Comparison of ENCODE assay signal across 21 cellular contexts in the genomic region with DNA sequence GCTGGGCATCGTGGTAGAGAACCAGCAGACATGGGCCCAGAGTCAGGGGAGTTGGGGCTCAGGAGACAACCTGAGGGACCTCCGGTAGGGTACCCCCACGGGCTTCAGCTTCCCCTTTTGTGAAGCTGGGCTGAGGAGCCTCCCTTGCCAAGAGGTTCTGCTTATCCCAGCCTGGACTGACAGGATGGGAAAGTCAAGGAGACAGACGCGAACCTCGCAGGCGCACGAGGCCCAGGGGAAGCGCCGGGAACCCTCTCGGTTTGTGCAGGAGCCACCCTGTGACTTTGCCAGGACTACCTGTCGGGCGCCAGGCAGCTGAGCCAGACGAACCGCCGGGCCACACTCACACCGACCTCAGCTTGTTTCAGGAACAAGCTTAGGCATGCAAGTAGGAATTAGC.
"Had no signal": no experiment of that assay in that cellular context is flagged by ENCODE, and none has a peak within 500 bp of the region (broad histone marks: within the 10 kb centered on the region; RNA-seq: fewer than 3 reads in every experiment).

No MANE protein-coding gene starts in this region.

- H3K36me3 Mint-ChIP-seq: activated naive CD4-positive, alpha-beta T cell treated with anti-CD3 and anti-CD28 coated beads, Interleukin-2, amount 50 U/mL, for 72 hours; naive thymus-derived CD4-positive, alpha-beta T cell had no signal

- H3K4me1 ChIP-seq: ascending aorta, heart right ventricle, psoas muscle, right atrium auricular region, tibial nerve, vagina had no signal

- H3K27ac ChIP-seq: ascending aorta, heart right ventricle, ovary, psoas muscle, right atrium auricular region, tibial nerve, vagina had no signal

- H3K9me3 ChIP-seq: ascending aorta, heart right ventricle, ovary, psoas muscle, right atrium auricular region, tibial nerve, vagina had no signal

- H3K4me3 ChIP-seq: ascending aorta, heart right ventricle, lung, ovary, psoas muscle, right atrium auricular region, tibial nerve, vagina had no signal

- DNase-seq: activated CD4-positive, alpha-beta T cell treated with anti-CD3 and anti-CD28 coated beads, Interleukin-2, amount 10 ng/mL, durations not matched to agents 7 days and 5 days; activated CD8-positive, alpha-beta T cell treated with anti-CD3 and anti-CD28 coated beads, Interleukin-2, amount 10 ng/mL, durations not matched to agents 7 days and 5 days; cortex of kidney; heart right ventricle; kidney; naive thymus-derived CD4-positive, alpha-beta T cell; psoas muscle; stimulated activated CD4-positive, alpha-beta T cell treated with anti-CD3 and anti-CD28 coated beads, Interleukin-12 subunit alpha, Interleukin-12 subunit beta, amount 100 ng/mL, for 4 hours; stimulated activated CD4-positive, alpha-beta T cell treated with anti-CD3 and anti-CD28 coated beads, Interleukin-4, amount 100 ng/mL, for 4 hours; stimulated activated naive CD8-positive, alpha-beta T cell treated with anti-CD3 and anti-CD28 coated beads, Interleukin-15, Interleukin-2, amounts not matched to agents 100 U/mL and 50 U/mL, for 24 hours; substantia nigra had no signal

- H3K9me3 Mint-ChIP-seq: activated CD4-positive, alpha-beta T cell treated with anti-CD3 and anti-CD28 coated beads, Interleukin-2, amount 10 ng/mL, durations not matched to agents 7 days and 5 days; activated naive CD4-positive, alpha-beta T cell treated with anti-CD3 and anti-CD28 coated beads, Interleukin-2, amount 50 U/mL, for 72 hours; activated T-helper 1 cell treated with anti-CD3 and anti-CD28 coated beads, Interleukin-12 subunit alpha, Interleukin-12 subunit beta, Interleukin-2, Interleukin-4 antibody, amounts not matched to agents 30 ng/mL and 10 ng/mL and 1 ng/mL, durations not matched to agents 14 hours and 24 hours and 36 hours; central memory CD8-positive, alpha-beta T cell had no signal

- H3K27ac Mint-ChIP-seq: activated CD4-positive, alpha-beta T cell treated with anti-CD3 and anti-CD28 coated beads, Interleukin-2, amount 10 ng/mL, durations not matched to agents 7 days and 5 days; activated CD8-positive, alpha-beta T cell treated with anti-CD3 and anti-CD28 coated beads, Interleukin-2, amount 10 ng/mL, durations not matched to agents 7 days and 5 days; activated naive CD4-positive, alpha-beta T cell treated with anti-CD3 and anti-CD28 coated beads, Interleukin-2, amount 50 U/mL, for 72 hours; activated T-helper 1 cell treated with anti-CD3 and anti-CD28 coated beads, Interleukin-12 subunit alpha, Interleukin-12 subunit beta, Interleukin-2, Interleukin-4 antibody, amounts not matched to agents 30 ng/mL and 10 ng/mL and 1 ng/mL, durations not matched to agents 14 hours and 24 hours and 36 hours; naive thymus-derived CD4-positive, alpha-beta T cell had no signal

- H3K27me3 ChIP-seq: ascending aorta, ovary, right atrium auricular region, vagina had no signal

- H3K4me3 Mint-ChIP-seq: activated CD4-positive, alpha-beta T cell treated with anti-CD3 and anti-CD28 coated beads, Interleukin-2, amount 10 ng/mL, durations not matched to agents 7 days and 5 days; activated CD8-positive, alpha-beta T cell treated with anti-CD3 and anti-CD28 coated beads, Interleukin-2, amount 10 ng/mL, durations not matched to agents 7 days and 5 days; activated T-helper 1 cell treated with anti-CD3 and anti-CD28 coated beads, Interleukin-12 subunit alpha, Interleukin-12 subunit beta, Interleukin-2, Interleukin-4 antibody, amounts not matched to agents 30 ng/mL and 10 ng/mL and 1 ng/mL, durations not matched to agents 14 hours and 24 hours and 36 hours; central memory CD8-positive, alpha-beta T cell; naive thymus-derived CD4-positive, alpha-beta T cell had no signal

- H3K4me1 Mint-ChIP-seq: activated CD4-positive, alpha-beta T cell treated with anti-CD3 and anti-CD28 coated beads, Interleukin-2, amount 10 ng/mL, durations not matched to agents 7 days and 5 days; central memory CD8-positive, alpha-beta T cell had no signal

- ATAC-seq: activated CD8-positive, alpha-beta T cell treated with anti-CD3 and anti-CD28 coated beads, Interleukin-2, amount 10 ng/mL, durations not matched to agents 7 days and 5 days; activated naive CD4-positive, alpha-beta T cell treated with anti-CD3 and anti-CD28 coated beads, Interleukin-2, amount 50 U/mL, for 72 hours; heart right ventricle; left lobe of liver; naive thymus-derived CD4-positive, alpha-beta T cell; psoas muscle had no signal

- H3K27me3 Mint-ChIP-seq: activated CD4-positive, alpha-beta T cell treated with anti-CD3 and anti-CD28 coated beads, Interleukin-2, amount 10 ng/mL, durations not matched to agents 7 days and 5 days had no signal

- H3K36me3 ChIP-seq: ascending aorta, heart right ventricle, ovary, right atrium auricular region, tibial nerve, vagina had no signal
